ENCODE assay signal across 16 cellular contexts in the genomic region with DNA sequence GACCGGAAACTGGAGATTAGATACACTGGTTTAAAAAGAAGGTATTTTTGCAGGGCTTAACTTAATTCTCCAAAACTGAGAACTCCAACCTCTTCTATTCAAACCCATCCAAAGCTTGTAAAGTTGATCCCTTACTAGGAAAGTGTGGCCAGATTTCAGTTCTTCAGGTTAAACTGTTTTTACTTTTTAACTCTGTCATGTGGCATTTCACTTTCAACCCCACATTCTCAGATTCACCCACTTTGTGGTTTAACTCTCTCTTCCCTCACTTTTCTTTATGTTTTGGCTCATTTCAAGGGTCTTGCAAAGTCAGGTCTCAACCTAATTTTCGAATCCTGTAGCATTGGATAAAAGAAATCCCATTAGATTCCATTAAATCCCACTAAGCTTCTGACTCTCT.
DNase-seq lines count a peak whose midpoint lies in the region; ATAC-seq lines count a peak whose summit lies in the region.
"Had no signal": no experiment of that assay in that cellular context is flagged by ENCODE, and none has a peak within 500 bp of the region (broad histone marks: within the 10 kb centered on the region; RNA-seq: fewer than 3 reads in every experiment).

No MANE protein-coding gene starts in this region.

- no peaks in the 10 kb centered on the region for H3K4me1 Mint-ChIP-seq in activated T-cell treated with anti-CD3 and anti-CD28 coated beads, Interleukin-2, amount 50 U/mL, for 4 hours (ENCODE audit: low read depth)
- H3K4me1 Mint-ChIP-seq in naive thymus-derived CD8-positive, alpha-beta T cell = peaks cover 1 to 13% (median 10%) of the 10 kb centered on the region in 4 donors

- no peaks in the 10 kb centered on the region for H3K9me3 Mint-ChIP-seq in activated T-cell treated with anti-CD3 and anti-CD28 coated beads, Interleukin-2, amount 50 U/mL, for 4 hours
- H3K9me3 Mint-ChIP-seq in naive thymus-derived CD8-positive, alpha-beta T cell = no peaks in the 10 kb centered on the region
- H3K9me3 Mint-ChIP-seq: CD4-positive, alpha-beta T cell; GM23338; H9 had no signal

- POLR2A ChIA-PET in naive thymus-derived CD8-positive, alpha-beta T cell (lab: Charles Lee) = no interaction called here

- H3K4me3 Mint-ChIP-seq in activated T-cell treated with anti-CD3 and anti-CD28 coated beads, Interleukin-2, amount 50 U/mL, for 4 hours = no peak overlapping the region
- peak overlapping the region in 6 of 10 donors; percentile 0 to 42 (median 19) for H3K4me3 Mint-ChIP-seq in naive thymus-derived CD8-positive, alpha-beta T cell
- H3K4me3 Mint-ChIP-seq: CD4-positive, alpha-beta T cell; GM23338; H9 had no signal

- intact Hi-C loops in head of caudate nucleus (cut with DNase I) = no loop called here

- in situ Hi-C loops in KBM-7 (cut with MboI; ENCODE audit: low pct_unique_long_range_greater_than_20kb, low sequenced_read_pairs) = no loop called here

- no peak overlapping the region for H3K27ac Mint-ChIP-seq in naive thymus-derived CD8-positive, alpha-beta T cell
- H3K27ac Mint-ChIP-seq: CD4-positive, alpha-beta T cell; GM23338; H9 had no signal

- no peaks in the 10 kb centered on the region for H3K36me3 Mint-ChIP-seq in activated T-cell treated with anti-CD3 and anti-CD28 coated beads, Interleukin-2, amount 50 U/mL, for 4 hours (ENCODE audit: insufficient read depth)
- H3K36me3 Mint-ChIP-seq in naive thymus-derived CD8-positive, alpha-beta T cell = no peaks in the 10 kb centered on the region

- H3K4me3 ChIP-seq in Jurkat, Clone E6-1 (ENCODE audit: low read length) = peak overlapping the region; percentile 27; the same call in 1 of the 2 replicates
- H3K4me3 ChIP-seq: GM23338 had no signal

- peaks cover under 1% of the 10 kb centered on the region for H3K27me3 Mint-ChIP-seq in activated T-cell treated with anti-CD3 and anti-CD28 coated beads, Interleukin-2, amount 50 U/mL, for 4 hours (ENCODE audit: low read depth)
- peaks cover 0 to 6% (median under 1%) of the 10 kb centered on the region in 5 donors for H3K27me3 Mint-ChIP-seq in naive thymus-derived CD8-positive, alpha-beta T cell

- peak; percentile 18 to 34 for ATAC-seq in activated T-cell treated with anti-CD3 and anti-CD28 coated beads, Interleukin-2, amount 50 U/mL, for 4 hours
- ATAC-seq in GM21723 (IDR thresholded peaks at IDR 0.05; ENCODE audit: unreplicated experiment) = peak; percentile 61
- no peak for ATAC-seq in naive thymus-derived CD8-positive, alpha-beta T cell
- ATAC-seq: GM23338 had no signal

- no peak for DNase-seq in activated T-cell treated with anti-CD3 and anti-CD28 coated beads, Interleukin-2, amount 50 U/mL, for 4 hours
- DNase-seq in activated T-cell treated with anti-CD3 and anti-CD28 coated beads, Interleukin-2, amount 50 U/mL, for 48 hours = no peak
- DNase-seq in Jurkat, Clone E6-1 (ENCODE audit: low read depth, low spot score) = peak; percentile 76
- DNase-seq in naive thymus-derived CD8-positive, alpha-beta T cell = no peak
- DNase-seq in NCI-H2196 treated with DMSO at 0.1 percent for 48 hours (lab: John Stamatoyannopoulos, UW; ENCODE audit: unreplicated experiment) (no peak), KBM-7 (no peak), head of caudate nucleus (no peak)
- DNase-seq: AML-193; C1 segment of cervical spinal cord; Calu3; CD4-positive, alpha-beta T cell; DMS 273 treated with DMSO at 0.1 percent for 48 hours; H9; KG1 had no signal

Comparison
In these comparisons a context has a peak if more than half of its experiments do, and no peak if none do; other contexts are left out.
1. ATAC-seq: peak in activated T-cell treated with anti-CD3 and anti-CD28 coated beads, Interleukin-2, amount 50 U/mL, for 4 hours (2 of 2) and GM21723 (single experiment); none in naive thymus-derived CD8-positive, alpha-beta T cell (0 of 2).